Comparison of ENCODE assay signal across 1 cellular context in the genomic region with DNA sequence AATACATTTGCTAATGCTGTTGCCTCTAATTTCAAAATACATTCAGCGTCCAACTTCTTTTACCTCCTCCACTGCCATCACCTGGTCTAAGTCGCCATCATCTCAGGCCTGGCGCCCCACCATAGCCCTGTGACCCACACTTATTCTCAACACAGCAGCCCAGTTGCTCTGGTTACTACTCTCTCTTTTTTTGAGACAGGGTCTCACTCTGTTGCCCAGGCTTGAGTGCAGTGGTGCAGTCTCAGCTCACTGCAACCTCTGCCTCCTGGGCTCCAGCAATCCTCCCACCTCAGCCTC.
TF ChIP-seq lines count a peak whose summit lies in the region.

No MANE protein-coding gene starts in this region.

TF ChIP-seq in HepG2, 621 proteins besides CTCF, POLR2A, EP300 and RAD21:
- TF ChIP-seq ZNF20 (CRISPR knock-in tag; IDR thresholded peaks at IDR 0.05) (no peak), ZNF850 (CRISPR knock-in tag; conservative IDR thresholded peaks at IDR 0.05) (no peak), POLR2G (IDR thresholded peaks at IDR 0.05; ENCODE audit: low read depth, low read length) (peak; percentile 12; the same call in 1 of the 2 replicates), ZNF619 (CRISPR knock-in tag; IDR thresholded peaks at IDR 0.05) (no peak), NR2F2 (IDR thresholded peaks at IDR 0.05; ENCODE audit: borderline replicate concordance, low read depth) (0 out of 2 replicates have a peak, but pooled peaks have one; percentile 8), SAFB2 (CRISPR knock-in tag; IDR thresholded peaks at IDR 0.05; ENCODE audit: borderline replicate concordance, low read depth) (0 out of 2 replicates have a peak, but pooled peaks have one; percentile 62), MYC (CRISPR knock-in tag; IDR thresholded peaks at IDR 0.05; ENCODE audit: borderline replicate concordance) (peak; percentile 5; the same call in 1 of the 2 replicates), JUNB (CRISPR knock-in tag; IDR thresholded peaks at IDR 0.05; ENCODE audit: borderline replicate concordance) (0 out of 2 replicates have a peak, but pooled peaks have one; percentile 18)
- TF ChIP-seq, protein P1, sequence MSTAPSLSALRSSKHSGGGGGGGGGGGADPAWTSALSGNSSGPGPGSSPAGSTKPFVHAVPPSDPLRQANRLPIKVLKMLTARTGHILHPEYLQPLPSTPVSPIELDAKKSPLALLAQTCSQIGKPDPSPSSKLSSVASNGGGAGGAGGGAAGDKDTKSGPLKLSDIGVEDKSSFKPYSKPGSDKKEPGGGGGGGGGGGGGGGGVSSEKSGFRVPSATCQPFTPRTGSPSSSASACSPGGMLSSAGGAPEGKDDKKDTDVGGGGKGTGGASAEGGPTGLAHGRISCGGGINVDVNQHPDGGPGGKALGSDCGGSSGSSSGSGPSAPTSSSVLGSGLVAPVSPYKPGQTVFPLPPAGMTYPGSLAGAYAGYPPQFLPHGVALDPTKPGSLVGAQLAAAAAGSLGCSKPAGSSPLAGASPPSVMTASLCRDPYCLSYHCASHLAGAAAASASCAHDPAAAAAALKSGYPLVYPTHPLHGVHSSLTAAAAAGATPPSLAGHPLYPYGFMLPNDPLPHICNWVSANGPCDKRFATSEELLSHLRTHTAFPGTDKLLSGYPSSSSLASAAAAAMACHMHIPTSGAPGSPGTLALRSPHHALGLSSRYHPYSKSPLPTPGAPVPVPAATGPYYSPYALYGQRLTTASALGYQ (CRISPR knock-in tag; IDR thresholded peaks at IDR 0.05): 0 out of 2 replicates have a peak, but pooled peaks have one; percentile 7
